Comparison of ENCODE assay signal across 8 cellular contexts in genomic region chr17:45228985-45229517, GRCh38. TPM values are rescaled to one million over a fixed set of nuclear protein-coding genes. Genes with fewer than 3 reads are reported as not detected.
DNase-seq lines count a peak whose midpoint lies in the region; ATAC-seq and TF ChIP-seq lines count a peak whose summit lies in the region.

No MANE protein-coding gene starts in this region.

- H4K5ac ChIP-seq in IMR-90 (ENCODE audit: low read depth, low read length), result peak overlapping the region; percentile 96

- DNase-seq in IMR-90, result peak; percentile 96
- DNase-seq in activated CD4-positive, CD25-positive, alpha-beta regulatory T cell (lab: John Stamatoyannopoulos, UW), result peak; percentile 47 to 60 (median 51)
- DNase-seq in MCF 10A (ENCODE audit: unreplicated experiment), result peak; percentile 97
- DNase-seq in lower leg skin (ENCODE audit: low spot score in 2 of 2), result peak; percentile 87 to 97
- DNase-seq in stimulated activated CD8-positive, alpha-beta memory T cell treated with anti-CD3 and anti-CD28 coated beads, Interleukin-12 subunit alpha, Interleukin-12 subunit beta, amount 100 ng/mL, for 4 hours (ENCODE audit: low read depth), result peak; percentile 79
- no peak for DNase-seq in occipital lobe (lab: John Stamatoyannopoulos, UW)
- no peak for DNase-seq in COR-L47 (lab: John Stamatoyannopoulos, UW)

- H3K4ac ChIP-seq in IMR-90 (ENCODE audit: low read depth, low read length), result peak overlapping the region; percentile 98

- peak overlapping the region; percentile 91 for H3K27ac Mint-ChIP-seq in MCF 10A (ENCODE audit: low read depth, unreplicated experiment)

- H3K9me1 ChIP-seq in IMR-90 (ENCODE audit: insufficient read depth, low read length), result peaks cover 24% of the 10 kb centered on the region

- BruUV-seq in IMR-90 (replicated peaks; lab: Mats Ljungman, UMichigan) (no TSS peak), MCF 10A (replicated peaks; lab: Mats Ljungman, UMichigan) (no TSS peak)

- intact Hi-C loops in IMR-90 (cut with micrococcal nuclease) (no loop called here), MCF 10A (cut with micrococcal nuclease) (no loop called here), lower leg skin (cut with DNase I; ENCODE audit: low total_unique reads) (no loop called here)

- H3K23ac ChIP-seq in IMR-90 (ENCODE audit: low read depth, low read length), result peak overlapping the region; percentile 74

- CTCF ChIA-PET in IMR-90 (lab: Yijun Ruan, JAX) (interaction anchor here (0.5 to 1.3 kb wide), 5 partner anchors 10 to 170 kb away, joined by 3 to 8 read pairs (median 4); partner anchors contain the start of gene ACBD4), MCF 10A (lab: Yijun Ruan, JAX) (interaction anchor here (0.6 to 2.2 kb wide), 4 partner anchors 10 to 128 kb away, joined by 3 to 12 read pairs (median 8); partner anchors contain the start of gene ACBD4)

- WGBS in IMR-90 (ENCODE audit: extremely low coverage in 2 of 2, insufficient read length in 1 of 2), 2 experiments, result no CpG with 5 or more reads among the region's 14 CpGs
- WGBS in lower leg skin, 2 donors, result 46 to 49% methylated on average over 9 to 14 of the region's 14 CpGs

- no peaks in the 10 kb centered on the region for H3K36me3 Mint-ChIP-seq in MCF 10A (ENCODE audit: insufficient read depth, unreplicated experiment)

- H3K4me1 Mint-ChIP-seq in MCF 10A (ENCODE audit: insufficient read depth, unreplicated experiment), result peaks cover 53% of the 10 kb centered on the region

- H3K9me3 Mint-ChIP-seq in MCF 10A (ENCODE audit: unreplicated experiment), result no peaks in the 10 kb centered on the region

- no peaks in the 10 kb centered on the region for H3K36me3 ChIP-seq in IMR-90 (ENCODE audit: control insufficient read depth, insufficient read depth, low read length)

- peak overlapping the region; percentile 92 for H2BK20ac ChIP-seq in IMR-90 (ENCODE audit: low read depth, low read length)

- peaks cover 37% of the 10 kb centered on the region for H3K4me1 ChIP-seq in IMR-90 (ENCODE audit: control insufficient read depth, insufficient read depth, low read length)

- peak overlapping the region; percentile 40 for H3K4me2 ChIP-seq in IMR-90 (ENCODE audit: low read depth, low read length)

- no peaks in the 10 kb centered on the region for H3K27me3 Mint-ChIP-seq in MCF 10A (ENCODE audit: insufficient read depth, unreplicated experiment)

- H2BK120ac ChIP-seq in IMR-90 (ENCODE audit: low read depth, low read length), result peak overlapping the region; percentile 98

- 0 out of 2 replicates have a peak, but pooled peaks have one; percentile 16 for TF ChIP-seq RAD21 in IMR-90 (IDR thresholded peaks at IDR 0.05; ENCODE audit: low read length)

- H3K27me3 ChIP-seq in IMR-90 (ENCODE audit: control insufficient read depth, insufficient read depth, low read length), result no peaks in the 10 kb centered on the region

- no peaks in the 10 kb centered on the region for H3K9me3 ChIP-seq in IMR-90 (ENCODE audit: control insufficient read depth, insufficient read depth, low read length)

- H4K8ac ChIP-seq in IMR-90 (ENCODE audit: low read depth in 2 of 2, low read length in 2 of 2), result peak overlapping the region; percentile 87 to 98

- H2AFZ ChIP-seq in IMR-90 (replicated peaks; ENCODE audit: low read length, poor library complexity), result peak overlapping the region; percentile 93

- peak overlapping the region; percentile 99 for H2AK9ac ChIP-seq in IMR-90 (replicated peaks; ENCODE audit: low read depth, low read length, poor library complexity)

- H3K18ac ChIP-seq in IMR-90 (ENCODE audit: low read depth, low read length), result peak overlapping the region; percentile 89

- peak overlapping the region; percentile 96 for H3K14ac ChIP-seq in IMR-90 (replicated peaks; ENCODE audit: low read depth, low read length)

- H4K91ac ChIP-seq in IMR-90 (ENCODE audit: insufficient read depth, low read depth, low read length), result peak overlapping the region; percentile 97

- no peaks in the 10 kb centered on the region for H4K20me1 ChIP-seq in IMR-90 (ENCODE audit: insufficient read depth, low read length)

- H3K4me3 ChIP-seq in IMR-90 (ENCODE audit: insufficient read depth, low read depth, low read length), result no peak overlapping the region
- no peak overlapping the region for H3K4me3 ChIP-seq in lower leg skin (ENCODE audit: low read depth, poor library complexity, severe bottlenecking)

- H2AK5ac ChIP-seq in IMR-90 (ENCODE audit: low read depth, low read length), result peak overlapping the region; percentile 99

- peak overlapping the region; percentile 85 for H2BK5ac ChIP-seq in IMR-90 (ENCODE audit: low read depth, low read length, poor library complexity, severe bottlenecking)

- POLR2A ChIA-PET in IMR-90 (lab: Charles Lee; ENCODE audit: unreplicated experiment), result interaction anchor here (0.8 kb wide), 1 partner anchor 81 kb away, joined by 4 read pairs; the partner anchor contains the start of gene HEXIM1
- POLR2A ChIA-PET in MCF 10A (lab: Yijun Ruan, JAX), result interaction anchor here (0.5 to 3.5 kb wide), 12 partner anchors 10 to 196 kb away, joined by 3 to 26 read pairs (median 4); partner anchors contain the start of genes HEXIM1, HEXIM2 and MAP3K14

- TF ChIP-seq POLR2A in IMR-90 (IDR thresholded peaks at IDR 0.05; ENCODE audit: low read depth, low read length), result peak; percentile 37; the same call in 1 of the 2 replicates
- TF ChIP-seq POLR2A in lower leg skin (IDR thresholded peaks at IDR 0.05), result no peak

- peak overlapping the region; percentile 32 for H3K56ac ChIP-seq in IMR-90 (ENCODE audit: extremely low read depth, insufficient read depth, low read length)

- ATAC-seq in GM19324 (IDR thresholded peaks at IDR 0.05; ENCODE audit: low FRiP score, unreplicated experiment) (peak; percentile 30), IMR-90 (ENCODE audit: low read depth) (peak; percentile 90)

- peak overlapping the region; percentile 45 for H3K9ac ChIP-seq in IMR-90 (ENCODE audit: low read depth, low read length)

- in situ Hi-C loops in IMR-90 (cut with MboI; ENCODE audit: low sequenced_read_pairs), result no loop called here

- peaks cover 0 to 28% of the 10 kb centered on the region in 2 experiments; a peak in 3 of 4 replicates for H3K79me1 ChIP-seq in IMR-90 (ENCODE audit: low read depth in 1 of 2, low read length in 2 of 2)

- H3K27ac ChIP-seq in IMR-90 (ENCODE audit: insufficient read depth, low read length), result peak overlapping the region; percentile 91

- peak overlapping the region; percentile 46 for H3K4me3 Mint-ChIP-seq in MCF 10A (ENCODE audit: unreplicated experiment)

- peak overlapping the region; percentile 96 for H2BK15ac ChIP-seq in IMR-90 (ENCODE audit: low read depth, low read length)

- dilution Hi-C loops in IMR-90 (cut with HindIII; ENCODE audit: low sequenced_read_pairs, unreplicated experiment), result no loop called here

- TF ChIP-seq CTCF in IMR-90 (conservative IDR thresholded peaks at IDR 0.05; ENCODE audit: low read depth, low read length) (0 out of 2 replicates have a peak, but pooled peaks have one; percentile 3), MCF 10A (IDR thresholded peaks at IDR 0.05; ENCODE audit: unreplicated experiment) (no peak), lower leg skin (IDR thresholded peaks at IDR 0.05) (no peak)

TF ChIP-seq in IMR-90, 13 proteins besides CTCF, POLR2A, EP300 and RAD21:
- TF ChIP-seq SMC3 (IDR thresholded peaks at IDR 0.05; ENCODE audit: low read depth, low read length) (peak; percentile 21; the same call in 1 of the 2 replicates), MAZ (IDR thresholded peaks at IDR 0.05; ENCODE audit: borderline replicate concordance, low read depth, low read length) (peak; percentile 100), MAFK (IDR thresholded peaks at IDR 0.05; ENCODE audit: low read depth, low read length) (no peak), CHD1 (IDR thresholded peaks at IDR 0.05; ENCODE audit: low read depth, low read length) (no peak), BHLHE40 (IDR thresholded peaks at IDR 0.05; ENCODE audit: low read depth, low read length) (peak; percentile 15; the same call in 1 of the 2 replicates), CEBPB (IDR thresholded peaks at IDR 0.05; ENCODE audit: low read depth, low read length) (peak; percentile 100), FOS (IDR thresholded peaks at IDR 0.05; ENCODE audit: low read depth, low read length) (peak; percentile 80), RCOR1 (IDR thresholded peaks at IDR 0.05; ENCODE audit: insufficient replicate concordance, low read length) (peak; percentile 40), NFE2L2 (IDR thresholded peaks at IDR 0.05; ENCODE audit: low read depth, low read length) (peak; percentile 17; the same call in 1 of the 2 replicates)

RNA-seq across cellular contexts. Expression of gene FMNL1, which starts 7.4 kb away (rescaled TPM):
- total RNA-seq in IMR-90 (2012; rRNA removed) (0.36 and 0.56 TPM in 2 replicates), MCF 10A (2022) (28.1 and 35.8 TPM in 2 replicates), lower leg skin (10 to 100 TPM in 1 of 4 donors, 1 to 10 TPM in 3; 8.3 to 13.6 (median 8.8) TPM), occipital lobe (1.9 TPM)
- polyA plus RNA-seq in IMR-90 (2012; rRNA removed), result 1.4 and 2.3 TPM in 2 replicates
- 4.2 and 5.3 TPM in 2 replicates for polyA plus RNA-seq in IMR-90 (2012; cell fraction: cytosol; rRNA removed)
- 10.8 and 12.1 TPM in 2 replicates for polyA plus RNA-seq in IMR-90 (2012; cell fraction: nucleus; rRNA removed; ENCODE audit: low replicate concordance)

RNA-seq across cellular contexts. Expression of gene SPATA32, which starts 32.8 kb away (rescaled TPM):
- total RNA-seq in IMR-90 (2012; rRNA removed) (under 0.01 and 0.18 TPM in 2 replicates), MCF 10A (2022) (not detected in 2 replicates), lower leg skin (not detected), occipital lobe (not detected)
- polyA plus RNA-seq in IMR-90 (2012; rRNA removed), result not detected in 2 replicates
- polyA plus RNA-seq in IMR-90 (2012; cell fraction: cytosol; rRNA removed), result not detected in 2 replicates
- polyA plus RNA-seq in IMR-90 (2012; cell fraction: nucleus; rRNA removed; ENCODE audit: low replicate concordance), result 0.09 TPM in 1 of 2 replicates, not detected in the other

Comparison
In these comparisons a context has a peak if more than half of its experiments do, and no peak if none do; other contexts are left out.
1. DNase-seq: peak in IMR-90 (single experiment), activated CD4-positive, CD25-positive, alpha-beta regulatory T cell (4 of 4), MCF 10A (single experiment), lower leg skin (2 of 2) and stimulated activated CD8-positive, alpha-beta memory T cell treated with anti-CD3 and anti-CD28 coated beads, Interleukin-12 subunit alpha, Interleukin-12 subunit beta, amount 100 ng/mL, for 4 hours (single experiment); none in occipital lobe (single experiment) and COR-L47 (single experiment).